Comparison of ENCODE assay signal across 8 cellular contexts in the genomic region with DNA sequence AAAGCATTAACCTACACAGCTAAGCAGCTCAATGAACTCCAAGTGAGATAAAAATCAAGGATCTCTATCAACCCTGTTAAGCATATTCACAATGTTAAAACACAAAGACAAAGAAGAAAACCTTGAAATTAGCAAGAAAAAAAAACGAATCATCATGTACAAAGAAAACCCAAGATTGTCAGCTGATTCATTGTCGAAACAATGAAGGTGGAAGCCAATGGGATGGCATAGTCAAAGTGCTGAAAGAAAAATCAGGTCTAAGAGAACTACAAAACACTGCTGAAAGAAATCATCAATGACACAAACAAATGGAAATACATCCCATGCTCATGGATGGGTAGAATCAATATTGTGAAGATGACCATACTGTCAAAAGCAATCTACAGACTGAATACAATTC. TPM values are rescaled to one million over a fixed set of nuclear protein-coding genes. Genes with fewer than 3 reads are reported as not detected.
"Had no signal": no experiment of that assay in that cellular context is flagged by ENCODE, and none has a peak within 500 bp of the region (broad histone marks: within the 10 kb centered on the region; RNA-seq: fewer than 3 reads in every experiment).

No MANE protein-coding gene starts in this region.

- H3K27ac Mint-ChIP-seq: IgD-negative memory B cell had no signal

- H3K4me1 Mint-ChIP-seq: IgD-negative memory B cell had no signal

- FAIRE-seq: HTR-8/SVneo had no signal

- DNase-seq: IMR-90, KBM-7, KG1 had no signal

- H3K27ac ChIP-seq: HL-60 had no signal

RNA-seq across cellular contexts. Expression of a gene that starts 32.5 kb away (rescaled TPM):
- total RNA-seq: HT-29, HT1080, IMR-90 had no signal
- polyA plus RNA-seq: IgD-negative memory B cell, IMR-90 had no signal
